In genomic region chr4:99447079-99447478, GRCh38 we compare ENCODE assay signal across 1 cellular context.
A peak's percentile ranks its signal among the peaks of the same experiment; 100 is the strongest.
TF ChIP-seq lines count a peak whose summit lies in the region.

No MANE protein-coding gene starts in this region.

TF ChIP-seq in K562, 482 proteins besides CTCF, POLR2A, EP300 and RAD21 (continued from another document):
- TF ChIP-seq PBX2 (CRISPR knock-in tag; IDR thresholded peaks at IDR 0.05; ENCODE audit: low read depth) (no peak), PBX2 (tag; conservative IDR thresholded peaks at IDR 0.05; ENCODE audit: low read depth) (peak; percentile 21; the same call in 1 of the 2 replicates), BACH1 (tag; IDR thresholded peaks at IDR 0.05) (peak; percentile 58; the same call in 1 of the 2 replicates), NFE2L1 (tag; IDR thresholded peaks at IDR 0.05; ENCODE audit: borderline replicate concordance, low read depth) (peak; percentile 81), MAFF (IDR thresholded peaks at IDR 0.05; ENCODE audit: low read length) (peak; percentile 59; the same call in 1 of the 2 replicates)
